In the genomic region with DNA sequence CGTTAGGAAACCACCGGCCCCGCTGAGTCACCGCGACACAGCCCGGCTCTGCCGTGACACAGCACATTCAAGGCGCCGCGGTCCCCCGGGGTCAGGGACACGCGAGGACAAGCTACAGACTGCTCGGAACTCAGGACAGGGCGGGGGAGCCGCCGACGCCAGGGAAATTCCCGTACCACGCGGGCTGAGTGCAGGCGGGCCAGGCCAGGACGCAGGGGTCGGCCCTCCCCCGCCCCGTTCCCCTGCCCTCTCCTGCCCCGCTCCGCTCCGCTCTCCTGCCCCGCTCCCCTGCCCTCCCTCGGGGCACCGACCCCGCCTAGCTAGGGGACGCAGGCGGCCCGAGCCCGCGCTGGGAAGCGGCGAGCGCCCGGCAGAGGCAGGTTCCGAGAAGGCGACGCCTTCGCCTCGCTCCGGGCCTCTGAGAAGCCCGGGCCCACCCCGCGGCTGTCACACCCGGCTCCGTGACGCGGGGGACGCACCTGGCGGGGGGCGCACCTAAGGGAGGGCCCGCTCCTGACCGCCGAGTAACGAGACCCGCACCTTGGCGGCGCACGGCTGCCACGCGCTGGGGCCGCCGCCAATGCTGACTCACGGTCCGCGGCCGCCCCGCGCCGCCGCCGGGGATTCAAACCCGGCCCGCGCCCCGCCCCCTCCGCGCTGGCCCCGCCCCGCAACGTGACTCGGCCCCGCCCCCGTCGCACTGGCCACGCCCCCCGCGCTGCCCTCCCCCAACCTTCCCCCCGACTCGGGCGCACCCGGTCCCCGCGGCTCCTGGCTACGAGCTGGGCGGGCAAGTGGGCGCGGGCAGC, we compare ENCODE assay signal across 1 cellular context.
TF ChIP-seq lines count a peak whose summit lies in the region.

No MANE protein-coding gene starts in this region.

TF ChIP-seq in K562, 482 proteins besides CTCF, POLR2A, EP300 and RAD21 (continued from another document and continues in another):
- TF ChIP-seq ELK1 (CRISPR knock-in tag; IDR thresholded peaks at IDR 0.05) (0 out of 2 replicates have a peak, but pooled peaks have one; percentile 28), PHF8 (IDR thresholded peaks at IDR 0.05; ENCODE audit: borderline replicate concordance, low read length) (peak; percentile 85; the same call in 1 of the 2 replicates), EGR1 (conservative IDR thresholded peaks at IDR 0.05) (peak; percentile 38; the same call in 1 of the 2 replicates), ETV1 (tag; conservative IDR thresholded peaks at IDR 0.05; ENCODE audit: low read depth) (peak; percentile 47), ZNF143 (CRISPR knock-in tag; IDR thresholded peaks at IDR 0.05) (no peak), NCOR1 (IDR thresholded peaks at IDR 0.05) (peak; percentile 84), MTA1 (IDR thresholded peaks at IDR 0.05; ENCODE audit: borderline replicate concordance) (peak; percentile 85), ETV6 (IDR thresholded peaks at IDR 0.05; ENCODE audit: borderline replicate concordance in 1 of 2, low read depth in 2 of 2, low read length in 1 of 2) (no peak), ETV6 (CRISPR knock-in tag; IDR thresholded peaks at IDR 0.05; ENCODE audit: borderline replicate concordance) (peak; percentile 23; the same call in 1 of the 2 replicates), THRB (CRISPR knock-in tag; conservative IDR thresholded peaks at IDR 0.05) (no peak; the same call in 1 of the 2 replicates), RCOR1 (IDR thresholded peaks at IDR 0.05; ENCODE audit: borderline replicate concordance in 1 of 2, low read depth in 2 of 2, low read length in 2 of 2) (no peak; a peak in 1 of 4 replicates), ZNF561 (CRISPR knock-in tag; conservative IDR thresholded peaks at IDR 0.05) (no peak), ARID1B (IDR thresholded peaks at IDR 0.05) (peak; percentile 87), SRF (CRISPR knock-in tag; IDR thresholded peaks at IDR 0.05) (no peak), ZNF431 (CRISPR knock-in tag; IDR thresholded peaks at IDR 0.05) (no peak), FOSL1 (tag; conservative IDR thresholded peaks at IDR 0.05) (peak; percentile 96), THAP12 (CRISPR knock-in tag; IDR thresholded peaks at IDR 0.05) (peak; percentile 91), SREBF2 (CRISPR knock-in tag; IDR thresholded peaks at IDR 0.05) (no peak), ZBTB7A (IDR thresholded peaks at IDR 0.05; ENCODE audit: borderline replicate concordance, control insufficient read depth, low read depth, low read length) (no peak; the same call in none of the 2 replicates), C11orf30 (IDR thresholded peaks at IDR 0.05; ENCODE audit: low read depth) (peak; percentile 100), NR2C1 (IDR thresholded peaks at IDR 0.05) (no peak; the same call in 1 of the 2 replicates), NR2C1 (tag; IDR thresholded peaks at IDR 0.05) (no peak), FOXJ3 (CRISPR knock-in tag; IDR thresholded peaks at IDR 0.05) (no peak), POLR2AphosphoS5 (IDR thresholded peaks at IDR 0.05; ENCODE audit: control insufficient read depth, insufficient read depth, low read depth, low read length) (peak; percentile 59; the same call in 1 of the 2 replicates), CHD2 (IDR thresholded peaks at IDR 0.05; ENCODE audit: low read depth, low read length) (no peak), HINFP (tag; conservative IDR thresholded peaks at IDR 0.05; ENCODE audit: low read depth) (no peak), NR1H2 (CRISPR knock-in tag; IDR thresholded peaks at IDR 0.05) (no peak), ZBTB17 (CRISPR knock-in tag; IDR thresholded peaks at IDR 0.05) (no peak), ZNF133 (CRISPR knock-in tag; IDR thresholded peaks at IDR 0.05) (no peak), SUPT5H (IDR thresholded peaks at IDR 0.05) (peak; percentile 79), ZNF408 (CRISPR knock-in tag; IDR thresholded peaks at IDR 0.05; ENCODE audit: low read depth) (no peak), MYC (IDR thresholded peaks at IDR 0.05; ENCODE audit: low read depth, low read length) (peak; percentile 90), MYC (CRISPR knock-in tag; IDR thresholded peaks at IDR 0.05; ENCODE audit: borderline replicate concordance, low read depth) (no peak), MAFK (IDR thresholded peaks at IDR 0.05; ENCODE audit: low read length) (peak; percentile 90), NR2F6 (CRISPR knock-in tag; IDR thresholded peaks at IDR 0.05) (no peak), ZNF280A (IDR thresholded peaks at IDR 0.05; ENCODE audit: low read depth, partially characterized antibody) (no peak), FUS (optimal IDR thresholded peaks at IDR 0.05; ENCODE audit: low read depth, low read length) (peak; percentile 66), DIDO1 (tag; IDR thresholded peaks at IDR 0.05; ENCODE audit: low read depth) (no peak), ASH1L (IDR thresholded peaks at IDR 0.05; ENCODE audit: borderline replicate concordance, low read depth, partially characterized antibody) (no peak), RNF219 (CRISPR knock-in tag; IDR thresholded peaks at IDR 0.05) (no peak), SMAD4 (CRISPR knock-in tag; conservative IDR thresholded peaks at IDR 0.05) (peak; percentile 93), NUFIP1 (IDR thresholded peaks at IDR 0.05; ENCODE audit: partially characterized antibody) (no peak)
- TF ChIP-seq, protein P1, sequence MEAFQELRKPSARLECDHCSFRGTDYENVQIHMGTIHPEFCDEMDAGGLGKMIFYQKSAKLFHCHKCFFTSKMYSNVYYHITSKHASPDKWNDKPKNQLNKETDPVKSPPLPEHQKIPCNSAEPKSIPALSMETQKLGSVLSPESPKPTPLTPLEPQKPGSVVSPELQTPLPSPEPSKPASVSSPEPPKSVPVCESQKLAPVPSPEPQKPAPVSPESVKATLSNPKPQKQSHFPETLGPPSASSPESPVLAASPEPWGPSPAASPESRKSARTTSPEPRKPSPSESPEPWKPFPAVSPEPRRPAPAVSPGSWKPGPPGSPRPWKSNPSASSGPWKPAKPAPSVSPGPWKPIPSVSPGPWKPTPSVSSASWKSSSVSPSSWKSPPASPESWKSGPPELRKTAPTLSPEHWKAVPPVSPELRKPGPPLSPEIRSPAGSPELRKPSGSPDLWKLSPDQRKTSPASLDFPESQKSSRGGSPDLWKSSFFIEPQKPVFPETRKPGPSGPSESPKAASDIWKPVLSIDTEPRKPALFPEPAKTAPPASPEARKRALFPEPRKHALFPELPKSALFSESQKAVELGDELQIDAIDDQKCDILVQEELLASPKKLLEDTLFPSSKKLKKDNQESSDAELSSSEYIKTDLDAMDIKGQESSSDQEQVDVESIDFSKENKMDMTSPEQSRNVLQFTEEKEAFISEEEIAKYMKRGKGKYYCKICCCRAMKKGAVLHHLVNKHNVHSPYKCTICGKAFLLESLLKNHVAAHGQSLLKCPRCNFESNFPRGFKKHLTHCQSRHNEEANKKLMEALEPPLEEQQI (IDR thresholded peaks at IDR 0.05), result no peak
- TF ChIP-seq, protein P2, sequence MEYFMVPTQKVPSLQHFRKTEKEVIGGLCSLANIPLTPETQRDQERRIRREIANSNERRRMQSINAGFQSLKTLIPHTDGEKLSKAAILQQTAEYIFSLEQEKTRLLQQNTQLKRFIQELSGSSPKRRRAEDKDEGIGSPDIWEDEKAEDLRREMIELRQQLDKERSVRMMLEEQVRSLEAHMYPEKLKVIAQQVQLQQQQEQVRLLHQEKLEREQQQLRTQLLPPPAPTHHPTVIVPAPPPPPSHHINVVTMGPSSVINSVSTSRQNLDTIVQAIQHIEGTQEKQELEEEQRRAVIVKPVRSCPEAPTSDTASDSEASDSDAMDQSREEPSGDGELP (CRISPR knock-in tag; IDR thresholded peaks at IDR 0.05; ENCODE audit: borderline replicate concordance), result peak; percentile 96
- TF ChIP-seq, protein P3, sequence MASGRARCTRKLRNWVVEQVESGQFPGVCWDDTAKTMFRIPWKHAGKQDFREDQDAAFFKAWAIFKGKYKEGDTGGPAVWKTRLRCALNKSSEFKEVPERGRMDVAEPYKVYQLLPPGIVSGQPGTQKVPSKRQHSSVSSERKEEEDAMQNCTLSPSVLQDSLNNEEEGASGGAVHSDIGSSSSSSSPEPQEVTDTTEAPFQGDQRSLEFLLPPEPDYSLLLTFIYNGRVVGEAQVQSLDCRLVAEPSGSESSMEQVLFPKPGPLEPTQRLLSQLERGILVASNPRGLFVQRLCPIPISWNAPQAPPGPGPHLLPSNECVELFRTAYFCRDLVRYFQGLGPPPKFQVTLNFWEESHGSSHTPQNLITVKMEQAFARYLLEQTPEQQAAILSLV (tag; IDR thresholded peaks at IDR 0.05), result no peak
- TF ChIP-seq, protein P4, sequence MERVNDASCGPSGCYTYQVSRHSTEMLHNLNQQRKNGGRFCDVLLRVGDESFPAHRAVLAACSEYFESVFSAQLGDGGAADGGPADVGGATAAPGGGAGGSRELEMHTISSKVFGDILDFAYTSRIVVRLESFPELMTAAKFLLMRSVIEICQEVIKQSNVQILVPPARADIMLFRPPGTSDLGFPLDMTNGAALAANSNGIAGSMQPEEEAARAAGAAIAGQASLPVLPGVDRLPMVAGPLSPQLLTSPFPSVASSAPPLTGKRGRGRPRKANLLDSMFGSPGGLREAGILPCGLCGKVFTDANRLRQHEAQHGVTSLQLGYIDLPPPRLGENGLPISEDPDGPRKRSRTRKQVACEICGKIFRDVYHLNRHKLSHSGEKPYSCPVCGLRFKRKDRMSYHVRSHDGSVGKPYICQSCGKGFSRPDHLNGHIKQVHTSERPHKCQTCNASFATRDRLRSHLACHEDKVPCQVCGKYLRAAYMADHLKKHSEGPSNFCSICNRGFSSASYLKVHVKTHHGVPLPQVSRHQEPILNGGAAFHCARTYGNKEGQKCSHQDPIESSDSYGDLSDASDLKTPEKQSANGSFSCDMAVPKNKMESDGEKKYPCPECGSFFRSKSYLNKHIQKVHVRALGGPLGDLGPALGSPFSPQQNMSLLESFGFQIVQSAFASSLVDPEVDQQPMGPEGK (CRISPR knock-in tag; IDR thresholded peaks at IDR 0.05; ENCODE audit: borderline replicate concordance), result no peak
